In the genomic region with DNA sequence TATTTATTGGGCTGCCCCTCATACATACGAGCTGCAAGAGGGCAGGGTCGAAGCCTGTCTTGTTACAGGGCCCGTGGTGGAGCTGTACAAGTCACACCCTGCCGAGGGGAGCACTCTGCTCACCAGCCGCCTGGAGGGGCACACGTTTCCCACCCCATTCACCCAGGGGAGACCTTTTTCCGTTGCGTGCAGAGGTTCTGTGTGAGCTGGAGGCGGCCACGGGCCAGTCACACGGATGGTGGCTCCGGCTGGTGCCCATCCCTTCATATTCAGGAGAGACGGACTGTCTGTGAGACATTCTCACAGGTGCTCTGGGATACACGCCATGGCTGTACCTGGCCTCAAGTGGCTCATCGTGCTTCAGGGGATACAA, we compare ENCODE assay signal across 16 cellular contexts.
"Had no signal": no experiment of that assay in that cellular context is flagged by ENCODE, and none has a peak within 500 bp of the region (broad histone marks: within the 10 kb centered on the region; RNA-seq: fewer than 3 reads in every experiment).

No MANE protein-coding gene starts in this region.

- ATAC-seq: foreskin keratinocyte, left colon, T-cell had no signal

- H3K27me3 ChIP-seq: cardiac muscle cell, foreskin keratinocyte had no signal

- H3K36me3 ChIP-seq: cardiac muscle cell had no signal

- H3K27ac Mint-ChIP-seq: activated T-helper 2 cell treated with anti-CD3 and anti-CD28 coated beads, Interferon-gamma antibody, Interleukin-2, Interleukin-4, amounts not matched to agents 10 μg/mL and 5 μg/mL and 100 μg/mL, durations not matched to agents 14 hours and 24 hours and 36 hours; T-cell had no signal

- H3K27ac ChIP-seq: cardiac muscle cell, foreskin keratinocyte, SK-N-MC had no signal

- H3K9me3 Mint-ChIP-seq: activated T-helper 2 cell treated with anti-CD3 and anti-CD28 coated beads, Interferon-gamma antibody, Interleukin-2, Interleukin-4, amounts not matched to agents 10 μg/mL and 5 μg/mL and 100 μg/mL, durations not matched to agents 14 hours and 24 hours and 36 hours; nephron; T-cell had no signal

- H3K4me3 Mint-ChIP-seq: T-cell had no signal

- DNase-seq: activated CD4-positive, alpha-beta T cell treated with anti-CD3 and anti-CD28 coated beads for 48 hours; activated T-cell treated with anti-CD3 and anti-CD28 coated beads for 4 hours; effector CD4-positive, alpha-beta T cell; foreskin keratinocyte; mammary epithelial cell; stimulated activated CD4-positive, alpha-beta T cell treated with anti-CD3 and anti-CD28 coated beads, Interleukin-4, amount 100 ng/mL, for 24 hours; T-cell; trophoblast cell had no signal

- H3K4me3 ChIP-seq: cardiac muscle cell, SK-N-MC had no signal

- FAIRE-seq: astrocyte, colon, endothelial cell of umbilical vein had no signal
